ENCODE assay signal across 7 cellular contexts in the genomic region with DNA sequence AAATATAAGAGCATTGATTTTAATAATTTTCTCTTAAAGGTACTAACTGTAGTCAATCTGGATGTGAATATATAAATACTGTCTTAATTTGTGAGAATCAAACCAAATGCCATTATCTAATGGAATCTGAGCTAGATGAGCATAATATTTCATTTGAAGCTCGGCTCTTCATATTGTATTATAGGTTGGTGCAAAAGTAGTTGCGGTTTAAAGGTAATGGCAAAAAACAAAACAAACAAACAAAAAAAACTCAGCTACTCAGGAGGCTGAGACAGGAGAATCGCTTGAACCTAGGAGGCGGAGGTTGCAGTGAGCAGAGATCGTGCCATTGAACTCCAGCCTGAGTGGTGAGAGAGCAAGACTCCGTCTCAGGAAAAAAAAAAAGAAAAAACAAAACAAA.
"Had no signal": no experiment of that assay in that cellular context is flagged by ENCODE, and none has a peak within 500 bp of the region (broad histone marks: within the 10 kb centered on the region; RNA-seq: fewer than 3 reads in every experiment).

No MANE protein-coding gene starts in this region.

- H3K27me3 ChIP-seq: Peyer's patch, SJSA1 had no signal

- H3K36me3 ChIP-seq: Peyer's patch, SJSA1 had no signal

- H3K4me1 ChIP-seq: Peyer's patch, SJSA1 had no signal

- H3K27ac ChIP-seq: Peyer's patch, SJSA1 had no signal

- DNase-seq: NCI-H1417 treated with DMSO at 0.1 percent for 48 hours, NCI-H2171 treated with DMSO at 0.1 percent for 48 hours, NCI-H2227 treated with DMSO at 0.1 percent for 48 hours, NCI-H345 had no signal

- H3K9me3 ChIP-seq: Peyer's patch, SJSA1, SK-N-SH had no signal

- H3K9ac ChIP-seq: SK-N-SH had no signal

- H3K4me3 ChIP-seq: Peyer's patch, SJSA1 had no signal

- H3K4me2 ChIP-seq: SK-N-SH had no signal
